In the genomic region with DNA sequence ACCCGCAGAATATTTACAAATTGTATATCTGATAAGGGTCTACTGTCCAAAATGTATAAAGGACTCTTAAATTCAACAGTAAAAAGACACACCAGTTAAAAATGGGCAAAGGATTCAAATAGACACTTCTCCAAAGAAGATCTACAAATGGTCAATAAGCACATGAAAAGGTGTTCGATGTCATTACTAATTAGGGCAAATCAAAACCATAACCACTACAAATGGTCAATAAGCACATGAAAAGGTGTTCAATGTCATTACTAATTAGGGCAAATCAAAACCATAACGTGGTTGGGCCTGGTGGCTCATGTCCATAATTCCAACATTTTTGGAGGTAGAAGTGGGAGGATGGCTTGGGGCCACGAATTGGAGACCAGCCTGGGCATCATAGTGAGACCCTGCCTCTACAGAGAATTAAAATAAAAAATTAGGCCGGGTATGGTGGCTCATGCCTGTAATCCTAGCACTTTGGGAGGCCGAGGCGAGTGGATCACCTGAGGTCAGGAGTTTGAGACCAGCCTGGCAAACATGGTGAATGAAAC, we compare ENCODE assay signal across 17 cellular contexts. TPM values are rescaled to one million over a fixed set of nuclear protein-coding genes. Genes with fewer than 3 reads are reported as not detected.
DNase-seq lines count a peak whose midpoint lies in the region; ATAC-seq, FAIRE-seq and TF ChIP-seq lines count a peak whose summit lies in the region.
"Had no signal": no experiment of that assay in that cellular context is flagged by ENCODE, and none has a peak within 500 bp of the region (broad histone marks: within the 10 kb centered on the region; RNA-seq: fewer than 3 reads in every experiment).

No MANE protein-coding gene starts in this region.

- peaks cover 75% of the 10 kb centered on the region for H3K4me1 Mint-ChIP-seq in astrocyte (ENCODE audit: low read depth, unreplicated experiment)
- H3K4me1 Mint-ChIP-seq in activated T-cell treated with anti-CD3 and anti-CD28 coated beads, Interleukin-2, amount 50 U/mL, for 24 hours (ENCODE audit: low read depth): peaks cover 70% of the 10 kb centered on the region

- peak overlapping the region; percentile 70 for H3K27ac Mint-ChIP-seq in astrocyte (ENCODE audit: unreplicated experiment)
- H3K27ac Mint-ChIP-seq in activated T-cell treated with anti-CD3 and anti-CD28 coated beads, Interleukin-2, amount 50 U/mL, for 24 hours: no peak overlapping the region

- H3K36me3 ChIP-seq in HEK293 (ENCODE audit: control insufficient read depth in 2 of 2, insufficient read depth in 1 of 2, low read length in 2 of 2): peaks cover 12 to 18% of the 10 kb centered on the region in 2 experiments
- H3K36me3 ChIP-seq in astrocyte (ENCODE audit: insufficient read depth, low read length): no peaks in the 10 kb centered on the region
- H3K36me3 ChIP-seq in lower lobe of right lung: peaks cover 6% of the 10 kb centered on the region
- no peaks in the 10 kb centered on the region for H3K36me3 ChIP-seq in suprapubic skin

- CTCF ChIA-PET in HEK293 (lab: Yijun Ruan, JAX): interaction anchor here (0.6 kb wide), 3 partner anchors 25 to 143 kb away, joined by 3 read pairs; no protein-coding TSS in a partner anchor

- H3K79me2 ChIP-seq in astrocyte (ENCODE audit: insufficient read depth, low read length): peaks cover 86% of the 10 kb centered on the region

- ATAC-seq in lower lobe of right lung (no peak), left lobe of liver (no peak)

- intact Hi-C loops in lower lobe of right lung (cut with DNase I): no loop called here

- DNase-seq in astrocyte (ENCODE audit: low read depth): no peak
- DNase-seq in lower lobe of right lung: no peak
- DNase-seq in suprapubic skin (ENCODE audit: low spot score in 2 of 2): no peak
- no peak for DNase-seq in SIG-M5 (lab: John Stamatoyannopoulos, UW)
- DNase-seq in left lobe of liver (ENCODE audit: low spot score): no peak
- no peak for DNase-seq in NCI-H345 (lab: John Stamatoyannopoulos, UW)
- no peak for DNase-seq in activated T-cell treated with anti-CD3 and anti-CD28 coated beads, Interleukin-2, amount 50 U/mL, for 24 hours
- DNase-seq: activated B cell treated with CpG ODN at 0.5 μM for 24 hours; amniotic stem cell; Karpas-422; NCI-H187 treated with DMSO at 0.1 percent for 48 hours; NCI-H748 treated with DMSO at 0.1 percent for 48 hours; posterior cingulate gyrus; stimulated activated CD4-positive, alpha-beta T cell treated with anti-CD3 and anti-CD28 coated beads, Interleukin-1b, Interleukin-23, amount 100 ng/mL, for 48 hours had no signal

- no peak overlapping the region for H3K9ac ChIP-seq in astrocyte (ENCODE audit: low read length)

- no peak for TF ChIP-seq POLR2A in suprapubic skin (IDR thresholded peaks at IDR 0.05)

- TF ChIP-seq EP300 in suprapubic skin (IDR thresholded peaks at IDR 0.05): no peak

- H3K4me2 ChIP-seq in astrocyte (ENCODE audit: low read length): no peak overlapping the region

- H3K4me3 ChIP-seq in HEK293 (ENCODE audit: low read depth, low read length): no peak overlapping the region
- no peak overlapping the region for H3K4me3 ChIP-seq in astrocyte (ENCODE audit: insufficient read depth, low read depth, low read length)
- H3K4me3 ChIP-seq in lower lobe of right lung: no peak overlapping the region
- H3K4me3 ChIP-seq in suprapubic skin: no peak overlapping the region
- H3K4me3 ChIP-seq: lung had no signal

- H4K20me1 ChIP-seq in astrocyte (ENCODE audit: insufficient read depth, low read length): no peaks in the 10 kb centered on the region

- no peaks in the 10 kb centered on the region for H3K27me3 Mint-ChIP-seq in astrocyte (ENCODE audit: low read depth, unreplicated experiment)
- H3K27me3 Mint-ChIP-seq in activated T-cell treated with anti-CD3 and anti-CD28 coated beads, Interleukin-2, amount 50 U/mL, for 24 hours: no peaks in the 10 kb centered on the region
- H3K27me3 Mint-ChIP-seq: activated B cell treated with CpG ODN at 0.5 μM for 24 hours had no signal

- H3K4me1 ChIP-seq in HEK293 (ENCODE audit: control insufficient read depth, insufficient read depth, low read length): peaks cover 39% of the 10 kb centered on the region
- H3K4me1 ChIP-seq in astrocyte (ENCODE audit: insufficient read depth, low read length): peaks cover 67% of the 10 kb centered on the region
- peaks cover 99% of the 10 kb centered on the region for H3K4me1 ChIP-seq in lower lobe of right lung
- H3K4me1 ChIP-seq in suprapubic skin: peaks cover 97% of the 10 kb centered on the region

- no peaks in the 10 kb centered on the region for H3K9me3 ChIP-seq in HEK293 (ENCODE audit: control insufficient read depth, insufficient read depth, low read depth, low read length)
- no peaks in the 10 kb centered on the region for H3K9me3 ChIP-seq in astrocyte (ENCODE audit: insufficient read depth, low read depth, low read length)
- no peaks in the 10 kb centered on the region for H3K9me3 ChIP-seq in lower lobe of right lung
- no peaks in the 10 kb centered on the region for H3K9me3 ChIP-seq in suprapubic skin

- H3K27me3 ChIP-seq in astrocyte (ENCODE audit: insufficient read depth, low read length) (no peaks in the 10 kb centered on the region), lower lobe of right lung (ENCODE audit: low read depth) (no peaks in the 10 kb centered on the region), suprapubic skin (no peaks in the 10 kb centered on the region)

- no peak overlapping the region for H2AFZ ChIP-seq in astrocyte (ENCODE audit: low read depth, low read length)

- 92% methylated on average over 7 of the region's 7 CpGs for WGBS in suprapubic skin

- POLR2A ChIA-PET in HEK293 (lab: Yijun Ruan, JAX): interaction anchor here (0.6 kb wide), 2 partner anchors 17 to 40 kb away, joined by 3 to 5 read pairs; no protein-coding TSS in a partner anchor

- H3K4me3 Mint-ChIP-seq in astrocyte (ENCODE audit: unreplicated experiment): no peak overlapping the region
- no peak overlapping the region for H3K4me3 Mint-ChIP-seq in activated T-cell treated with anti-CD3 and anti-CD28 coated beads, Interleukin-2, amount 50 U/mL, for 24 hours
- H3K4me3 Mint-ChIP-seq: activated B cell treated with CpG ODN at 0.5 μM for 24 hours had no signal

- H3K27ac ChIP-seq in HEK293 (ENCODE audit: extremely low read depth, low read depth, low read length) (no peak overlapping the region), astrocyte (ENCODE audit: low read depth, low read length) (peak overlapping the region; percentile 16), lower lobe of right lung (peak overlapping the region; percentile 55), suprapubic skin (peak overlapping the region; percentile 90)

- no peak for FAIRE-seq in astrocyte (lab: Jason Lieb, UNC)

- no peak for TF ChIP-seq CTCF in HEK293 (tag by site-specific recombination; IDR thresholded peaks at IDR 0.05)
- no peak for TF ChIP-seq CTCF in astrocyte (IDR thresholded peaks at IDR 0.05; ENCODE audit: insufficient read depth, low read depth, low read length)
- TF ChIP-seq CTCF in lower lobe of right lung (IDR thresholded peaks at IDR 0.05): no peak
- TF ChIP-seq CTCF in suprapubic skin (IDR thresholded peaks at IDR 0.05): no peak

- peaks cover 27% of the 10 kb centered on the region for H3K36me3 Mint-ChIP-seq in astrocyte (ENCODE audit: low read depth, unreplicated experiment)
- peaks cover 24% of the 10 kb centered on the region for H3K36me3 Mint-ChIP-seq in activated T-cell treated with anti-CD3 and anti-CD28 coated beads, Interleukin-2, amount 50 U/mL, for 24 hours (ENCODE audit: low read depth)

- H3K9me3 Mint-ChIP-seq in astrocyte (ENCODE audit: unreplicated experiment): peaks cover 2% of the 10 kb centered on the region
- no peaks in the 10 kb centered on the region for H3K9me3 Mint-ChIP-seq in activated T-cell treated with anti-CD3 and anti-CD28 coated beads, Interleukin-2, amount 50 U/mL, for 24 hours
- H3K9me3 Mint-ChIP-seq: activated B cell treated with CpG ODN at 0.5 μM for 24 hours had no signal

TF ChIP-seq in HEK293, 187 proteins besides CTCF, POLR2A, EP300 and RAD21:
- TF ChIP-seq ZSCAN30 (tag by site-specific recombination; IDR thresholded peaks at IDR 0.05) (no peak), ZNF121 (tag by site-specific recombination; IDR thresholded peaks at IDR 0.05) (peak; percentile 13; the same call in 1 of the 2 replicates), ZBTB10 (tag by site-specific recombination; IDR thresholded peaks at IDR 0.05) (no peak)
- TF ChIP-seq, protein P1, sequence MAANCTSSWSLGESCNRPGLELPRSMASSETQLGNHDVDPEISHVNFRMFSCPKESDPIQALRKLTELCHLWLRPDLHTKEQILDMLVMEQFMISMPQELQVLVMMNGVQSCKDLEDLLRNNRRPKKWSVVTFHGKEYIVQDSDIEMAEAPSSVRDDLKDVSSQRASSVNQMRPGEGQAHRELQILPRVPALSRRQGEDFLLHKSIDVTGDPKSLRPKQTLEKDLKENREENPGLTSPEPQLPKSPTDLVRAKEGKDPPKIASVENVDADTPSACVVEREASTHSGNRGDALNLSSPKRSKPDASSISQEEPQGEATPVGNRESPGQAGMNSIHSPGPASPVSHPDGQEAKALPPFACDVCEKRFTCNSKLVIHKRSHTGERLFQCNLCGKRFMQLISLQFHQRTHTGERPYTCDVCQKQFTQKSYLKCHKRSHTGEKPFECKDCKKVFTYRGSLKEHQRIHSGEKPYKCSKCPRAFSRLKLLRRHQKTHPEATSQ (tag by site-specific recombination; IDR thresholded peaks at IDR 0.05): no peak

RNA-seq across cellular contexts. Expression of gene ACTN4, which starts 40.5 kb away (rescaled TPM):
- total RNA-seq in astrocyte: 805 and 879 TPM in 2 replicates
- 454 TPM for total RNA-seq in lower lobe of right lung
- total RNA-seq in suprapubic skin: 100 to 1,000 TPM; 475 to 520 (median 507) TPM
- total RNA-seq in left lobe of liver: 156 TPM

RNA-seq across cellular contexts. Expression of gene CAPN12, which starts 56.4 kb away (rescaled TPM):
- total RNA-seq in astrocyte (4.6 and 6.0 TPM in 2 replicates), lower lobe of right lung (18.2 TPM), suprapubic skin (10 to 100 TPM in 3 of 4 donors, 1 to 10 TPM in 1; 8.0 to 31.3 (median 15.7) TPM), left lobe of liver (30.9 TPM)
- total RNA-seq: SK-MEL-5 had no signal
